In the genomic region with DNA sequence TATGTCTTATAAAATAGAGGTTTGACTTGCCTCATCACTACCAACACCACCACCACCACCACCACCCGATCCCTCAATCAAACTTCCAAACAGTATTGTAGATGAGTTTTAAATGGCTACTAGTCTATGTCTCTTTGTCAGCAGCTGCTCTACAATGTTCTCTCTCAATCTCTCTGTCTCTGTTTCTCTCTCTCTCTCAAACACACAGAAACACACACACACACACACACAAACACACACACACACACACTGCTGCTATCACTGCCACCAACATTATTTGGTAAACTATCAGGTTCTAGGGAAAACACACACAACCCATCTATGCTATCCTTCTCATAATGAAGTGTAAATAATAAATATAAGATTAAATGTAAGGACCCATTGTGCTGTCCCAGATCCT, we compare ENCODE assay signal across 20 cellular contexts. TPM values are rescaled to one million over a fixed set of nuclear protein-coding genes. Genes with fewer than 3 reads are reported as not detected.
DNase-seq lines count a peak whose midpoint lies in the region; ATAC-seq, FAIRE-seq and TF ChIP-seq lines count a peak whose summit lies in the region.
"Had no signal": no experiment of that assay in that cellular context is flagged by ENCODE, and none has a peak within 500 bp of the region (broad histone marks: within the 10 kb centered on the region; RNA-seq: fewer than 3 reads in every experiment).

No MANE protein-coding gene starts in this region.

- ATAC-seq in stimulated activated naive B cell treated with anti-CD40 and anti-IgM and Interleukin-4, amounts not matched to agents 10 μg/mL and 1 μg/mL and 100 μg/mL, for 72 hours (replicated peaks): no peak
- ATAC-seq in HG03095 (IDR thresholded peaks at IDR 0.05; ENCODE audit: unreplicated experiment) (no peak), HG02763 (IDR thresholded peaks at IDR 0.05; ENCODE audit: unreplicated experiment) (no peak)
- ATAC-seq: A549 had no signal

- peaks cover 20% of the 10 kb centered on the region; the same call in 1 of the 2 replicates for H3F3A ChIP-seq in Loucy (ENCODE audit: low read depth)

- POLR2A ChIA-PET in activated CD4-positive, alpha-beta T cell treated with anti-CD3 and anti-CD28 coated beads, Interleukin-2, amount 10 ng/mL, durations not matched to agents 7 days and 5 days (lab: Charles Lee): no interaction called here
- POLR2A ChIA-PET in endothelial cell of umbilical vein (lab: Charles Lee): interaction anchor here (0.7 to 1.0 kb wide), 2 partner anchors 256 to 306 kb away, joined by 3 to 4 read pairs; no protein-coding TSS in a partner anchor

- no peak for DNase-seq in activated CD4-positive, alpha-beta T cell treated with anti-CD3 and anti-CD28 coated beads, Interleukin-2, amount 10 ng/mL, durations not matched to agents 7 days and 5 days
- no peak for DNase-seq in activated CD4-positive, alpha-beta T cell treated with anti-CD3 and anti-CD28 coated beads for 48 hours
- peak; percentile 36 for DNase-seq in endothelial cell of umbilical vein (ENCODE audit: low read depth, low spot score)
- no peak for DNase-seq in stimulated activated naive B cell treated with anti-CD40 and anti-IgM and Interleukin-4, amounts not matched to agents 10 μg/mL and 1 μg/mL and 100 μg/mL, for 72 hours
- DNase-seq in endothelial cell (ENCODE audit: low spot score): no peak
- DNase-seq: activated CD4-positive, alpha-beta memory T cell treated with anti-CD3 and anti-CD28 coated beads for 36 hours; activated T-cell treated with anti-CD3 and anti-CD28 coated beads, Interleukin-2, amount 50 U/mL, for 4 hours; GOT3; NCI-H510A treated with DMSO at 0.1 percent for 48 hours; RPMI8226; stimulated activated CD4-positive, alpha-beta T cell treated with anti-CD3 and anti-CD28 coated beads, Interleukin-4, amount 100 ng/mL, for 1 hour had no signal

- H4K20me1 ChIP-seq in Loucy (ENCODE audit: insufficient read depth, low read length, poor library complexity, severe bottlenecking): peaks cover 4% of the 10 kb centered on the region
- no peaks in the 10 kb centered on the region for H4K20me1 ChIP-seq in endothelial cell of umbilical vein (replicated peaks; ENCODE audit: control insufficient read depth, extremely low read depth, insufficient read depth, low read length)

- peaks cover 52% of the 10 kb centered on the region for H3K79me2 ChIP-seq in Loucy (ENCODE audit: insufficient read depth, low read length)
- H3K79me2 ChIP-seq in endothelial cell of umbilical vein (ENCODE audit: control insufficient read depth, insufficient read depth, low read length): peaks cover 80% of the 10 kb centered on the region

- no peaks in the 10 kb centered on the region for H3K27me3 ChIP-seq in Loucy (ENCODE audit: insufficient read depth, low read length, poor library complexity, severe bottlenecking)
- H3K27me3 ChIP-seq in endothelial cell of umbilical vein (ENCODE audit: control insufficient read depth in 2 of 2, insufficient read depth in 2 of 2, low read length in 2 of 2): no peaks in the 10 kb centered on the region
- H3K27me3 ChIP-seq: gastroesophageal sphincter had no signal

- H3K9ac ChIP-seq in Loucy (ENCODE audit: low read depth, low read length, poor library complexity, severe bottlenecking) (peak overlapping the region; percentile 96), endothelial cell of umbilical vein (replicated peaks; ENCODE audit: extremely low read depth, insufficient read depth, low read length) (peak overlapping the region; percentile 96)

- no peak overlapping the region for H2AFZ ChIP-seq in Loucy (ENCODE audit: low read length)
- H2AFZ ChIP-seq in endothelial cell of umbilical vein (ENCODE audit: low read depth, low read length): no peak overlapping the region

- no TSS peak for BruUV-seq in endothelial cell of umbilical vein (replicated peaks; lab: Mats Ljungman, UMichigan)

- TF ChIP-seq CTCF in Loucy (conservative IDR thresholded peaks at IDR 0.05; ENCODE audit: low read length): no peak
- TF ChIP-seq CTCF in endothelial cell of umbilical vein (IDR thresholded peaks at IDR 0.05; ENCODE audit: extremely low read depth in 1 of 2, insufficient read depth in 1 of 2, low read depth in 1 of 2, low read length in 2 of 2): no peak
- no peak for TF ChIP-seq CTCF in endothelial cell (IDR thresholded peaks at IDR 0.05; ENCODE audit: unreplicated experiment)

- peak; percentile 44 for TF ChIP-seq POLR2A in endothelial cell of umbilical vein (IDR thresholded peaks at IDR 0.05; ENCODE audit: low read depth, low read length)

- H3K9me3 Mint-ChIP-seq in activated CD4-positive, alpha-beta T cell treated with anti-CD3 and anti-CD28 coated beads, Interleukin-2, amount 10 ng/mL, durations not matched to agents 7 days and 5 days: no peaks in the 10 kb centered on the region
- H3K9me3 Mint-ChIP-seq in stimulated activated naive B cell treated with anti-CD40 and anti-IgM and Interleukin-4, amounts not matched to agents 10 μg/mL and 1 μg/mL and 100 μg/mL, for 72 hours: no peaks in the 10 kb centered on the region
- no peaks in the 10 kb centered on the region for H3K9me3 Mint-ChIP-seq in endothelial cell (ENCODE audit: unreplicated experiment)
- H3K9me3 Mint-ChIP-seq: activated CD4-positive, alpha-beta memory T cell treated with anti-CD3 and anti-CD28 coated beads for 36 hours; activated T-cell treated with anti-CD3 and anti-CD28 coated beads, Interleukin-2, amount 50 U/mL, for 4 hours; memory B cell had no signal

- H3K4me3 ChIP-seq in Loucy (ENCODE audit: low read length, poor library complexity, severe bottlenecking) (peak overlapping the region; percentile 79), endothelial cell of umbilical vein (replicated peaks in 1 of 3; ENCODE audit: insufficient read depth in 1 of 3, low read depth in 1 of 3, low read length in 3 of 3) (peak overlapping the region; percentile 23 to 98 (median 91))
- H3K4me3 ChIP-seq: A549, gastroesophageal sphincter had no signal

- H3K4me2 ChIP-seq in Loucy (ENCODE audit: low read depth, low read length, poor library complexity, severe bottlenecking) (peak overlapping the region; percentile 94), endothelial cell of umbilical vein (ENCODE audit: insufficient read depth, low read length) (peak overlapping the region; percentile 85)
- H3K4me2 ChIP-seq: A549 had no signal

- H3K9me2 ChIP-seq in Loucy (replicated peaks; ENCODE audit: low read depth, low read length): no peaks in the 10 kb centered on the region

- CTCF ChIA-PET in activated CD4-positive, alpha-beta T cell treated with anti-CD3 and anti-CD28 coated beads, Interleukin-2, amount 10 ng/mL, durations not matched to agents 7 days and 5 days (lab: Charles Lee): interaction anchor here (0.6 to 1.2 kb wide), 2 partner anchors 377 to 460 kb away, joined by 3 to 4 read pairs; no protein-coding TSS in a partner anchor
- CTCF ChIA-PET in endothelial cell of umbilical vein (lab: Charles Lee): interaction anchor here (1.0 to 9.3 kb wide), 4 partner anchors 11 to 461 kb away, joined by 4 to 219 read pairs (median 84); no protein-coding TSS in a partner anchor

- H3K36me3 ChIP-seq in Loucy (ENCODE audit: insufficient read depth, low read length): no peaks in the 10 kb centered on the region
- H3K36me3 ChIP-seq in endothelial cell of umbilical vein (ENCODE audit: control insufficient read depth in 2 of 2, extremely low read depth in 1 of 2, insufficient read depth in 2 of 2, low read length in 2 of 2): peaks cover 0 to 3% of the 10 kb centered on the region in 2 experiments
- H3K36me3 ChIP-seq: gastroesophageal sphincter had no signal

- peaks cover 11% of the 10 kb centered on the region for H3K27me3 Mint-ChIP-seq in activated CD4-positive, alpha-beta T cell treated with anti-CD3 and anti-CD28 coated beads, Interleukin-2, amount 10 ng/mL, durations not matched to agents 7 days and 5 days
- no peaks in the 10 kb centered on the region for H3K27me3 Mint-ChIP-seq in stimulated activated naive B cell treated with anti-CD40 and anti-IgM and Interleukin-4, amounts not matched to agents 10 μg/mL and 1 μg/mL and 100 μg/mL, for 72 hours
- H3K27me3 Mint-ChIP-seq in endothelial cell (ENCODE audit: unreplicated experiment): no peaks in the 10 kb centered on the region
- H3K27me3 Mint-ChIP-seq: memory B cell, progenitor cell of endocrine pancreas had no signal

- H3K4me1 ChIP-seq in Loucy (ENCODE audit: insufficient read depth, low read length, poor library complexity, severe bottlenecking) (peaks cover 74% of the 10 kb centered on the region), endothelial cell of umbilical vein (ENCODE audit: control insufficient read depth, extremely low read depth, insufficient read depth, low read length) (peaks cover 47% of the 10 kb centered on the region)

- no peaks in the 10 kb centered on the region for H3K9me3 ChIP-seq in Loucy (ENCODE audit: insufficient read depth, low read depth, low read length)
- no peaks in the 10 kb centered on the region for H3K9me3 ChIP-seq in endothelial cell of umbilical vein (replicated peaks; ENCODE audit: control insufficient read depth, insufficient read depth, low read length)
- H3K9me3 ChIP-seq: A549, gastroesophageal sphincter had no signal

- peak overlapping the region; percentile 58 for H3K27ac Mint-ChIP-seq in activated CD4-positive, alpha-beta T cell treated with anti-CD3 and anti-CD28 coated beads, Interleukin-2, amount 10 ng/mL, durations not matched to agents 7 days and 5 days
- peak overlapping the region; percentile 65 for H3K27ac Mint-ChIP-seq in stimulated activated naive B cell treated with anti-CD40 and anti-IgM and Interleukin-4, amounts not matched to agents 10 μg/mL and 1 μg/mL and 100 μg/mL, for 72 hours
- H3K27ac Mint-ChIP-seq in endothelial cell (ENCODE audit: unreplicated experiment): no peak overlapping the region
- H3K27ac Mint-ChIP-seq: activated CD4-positive, alpha-beta memory T cell treated with anti-CD3 and anti-CD28 coated beads for 36 hours; progenitor cell of endocrine pancreas had no signal

- H3K27ac ChIP-seq in endothelial cell of umbilical vein (ENCODE audit: insufficient read depth, low read depth, low read length): peak overlapping the region; percentile 87
- H3K27ac ChIP-seq: A549, gastroesophageal sphincter had no signal

- H3K4me1 Mint-ChIP-seq in activated CD4-positive, alpha-beta T cell treated with anti-CD3 and anti-CD28 coated beads, Interleukin-2, amount 10 ng/mL, durations not matched to agents 7 days and 5 days: peaks cover 40% of the 10 kb centered on the region
- H3K4me1 Mint-ChIP-seq in stimulated activated naive B cell treated with anti-CD40 and anti-IgM and Interleukin-4, amounts not matched to agents 10 μg/mL and 1 μg/mL and 100 μg/mL, for 72 hours: peaks cover 39 to 60% of the 10 kb centered on the region in 2 donors
- H3K4me1 Mint-ChIP-seq in endothelial cell (ENCODE audit: unreplicated experiment): peaks cover 10% of the 10 kb centered on the region

- dilution Hi-C loops in endothelial cell of umbilical vein (cut with MboI; ENCODE audit: extremely low pct_ligation_motif_present, low sequenced_read_pairs): no loop called here

- intact Hi-C loops in endothelial cell of umbilical vein (cut with micrococcal nuclease): loop anchor here (5.0 kb wide), 1 partner anchor 203 kb away; no protein-coding TSS in a partner anchor

- no peaks in the 10 kb centered on the region for H3K9me1 ChIP-seq in endothelial cell of umbilical vein (replicated peaks; ENCODE audit: control insufficient read depth, extremely low read depth, insufficient read depth, low read length)

- no peak for FAIRE-seq in endothelial cell of umbilical vein (lab: Jason Lieb, UNC)
- FAIRE-seq: A549, bronchial epithelial cell, small intestine had no signal

- no peaks in the 10 kb centered on the region for H3K36me3 Mint-ChIP-seq in activated CD4-positive, alpha-beta T cell treated with anti-CD3 and anti-CD28 coated beads, Interleukin-2, amount 10 ng/mL, durations not matched to agents 7 days and 5 days (ENCODE audit: low read depth)
- peaks cover 8 to 16% of the 10 kb centered on the region in 2 donors for H3K36me3 Mint-ChIP-seq in stimulated activated naive B cell treated with anti-CD40 and anti-IgM and Interleukin-4, amounts not matched to agents 10 μg/mL and 1 μg/mL and 100 μg/mL, for 72 hours
- H3K36me3 Mint-ChIP-seq in endothelial cell (ENCODE audit: low read depth, unreplicated experiment): no peaks in the 10 kb centered on the region
- H3K36me3 Mint-ChIP-seq: activated CD4-positive, alpha-beta memory T cell treated with anti-CD3 and anti-CD28 coated beads for 36 hours; memory B cell had no signal

- peak overlapping the region; percentile 29 for H3K4me3 Mint-ChIP-seq in activated CD4-positive, alpha-beta T cell treated with anti-CD3 and anti-CD28 coated beads, Interleukin-2, amount 10 ng/mL, durations not matched to agents 7 days and 5 days
- peak overlapping the region; percentile 68 to 80 for H3K4me3 Mint-ChIP-seq in stimulated activated naive B cell treated with anti-CD40 and anti-IgM and Interleukin-4, amounts not matched to agents 10 μg/mL and 1 μg/mL and 100 μg/mL, for 72 hours
- no peak overlapping the region for H3K4me3 Mint-ChIP-seq in endothelial cell (ENCODE audit: unreplicated experiment)
- H3K4me3 Mint-ChIP-seq: activated CD4-positive, alpha-beta memory T cell treated with anti-CD3 and anti-CD28 coated beads for 36 hours had no signal

RNA-seq across cellular contexts. Expression of a gene that starts 2.4 kb away (rescaled TPM):
- 1 to 10 TPM; 2.2 to 2.9 TPM for total RNA-seq in activated CD4-positive, alpha-beta T cell treated with anti-CD3 and anti-CD28 coated beads, Interleukin-2, amount 10 ng/mL, durations not matched to agents 7 days and 5 days
- 59.6 and 88.1 TPM in 2 replicates for total RNA-seq in endothelial cell of umbilical vein
- 38.6 and 44.9 TPM in 2 replicates for polyA plus RNA-seq in endothelial cell of umbilical vein
- polyA plus RNA-seq in endothelial cell of umbilical vein (2011; cell fraction: cytosol; rRNA removed): 53.6 and 58.7 TPM in 2 replicates
- polyA plus RNA-seq in endothelial cell of umbilical vein (2011; cell fraction: nucleus; rRNA removed): 36.9 and 47.0 TPM in 2 replicates
- 91.8 and 114 TPM in 2 replicates for polyA plus RNA-seq in endothelial cell of umbilical vein (2012)
- 75.0 and 77.9 TPM in 2 replicates for polyA minus RNA-seq in endothelial cell of umbilical vein
- 0.31 TPM for polyA minus RNA-seq in endothelial cell of umbilical vein (2011; cell fraction: cytosol; rRNA and poly(A)+ RNA removed)
- 103 and 141 TPM in 2 replicates for polyA minus RNA-seq in endothelial cell of umbilical vein (2011; cell fraction: nucleus; rRNA and poly(A)+ RNA removed)
- 0.15 TPM for total RNA-seq in endothelial cell (ENCODE audit: unreplicated experiment)

Comparison
In these comparisons a context has a peak if more than half of its experiments do, and no peak if none do; other contexts are left out.
1. RNA of a gene that starts 2.4 kb away (total RNA-seq): 59.6 to 88.1 TPM in endothelial cell of umbilical vein; 2.2 to 2.9 TPM in activated CD4-positive, alpha-beta T cell treated with anti-CD3 and anti-CD28 coated beads, Interleukin-2, amount 10 ng/mL, durations not matched to agents 7 days and 5 days and 0.15 TPM in endothelial cell (single experiment); every median in the first group is over 10 times any median in the second.